1 cellular context compared by ENCODE assay signal in genomic region chr10:100968839-100969174, GRCh38.
TF ChIP-seq lines count a peak whose summit lies in the region.

No MANE protein-coding gene starts in this region.

TF ChIP-seq in H1, 55 proteins besides CTCF, POLR2A, EP300 and RAD21:
- TF ChIP-seq CEBPB (IDR thresholded peaks at IDR 0.05; ENCODE audit: low read depth, low read length) (no peak), EZH2 (IDR thresholded peaks at IDR 0.05; ENCODE audit: low read depth, low read length, severe bottlenecking) (no peak), USF2 (IDR thresholded peaks at IDR 0.05; ENCODE audit: low read length) (no peak), SP1 (IDR thresholded peaks at IDR 0.05; ENCODE audit: low read depth, low read length) (no peak), MAX (IDR thresholded peaks at IDR 0.05) (no peak), CBX8 (IDR thresholded peaks at IDR 0.05; ENCODE audit: borderline replicate concordance, low read depth, low read length) (no peak), TAF7 (optimal IDR thresholded peaks at IDR 0.05; ENCODE audit: borderline replicate concordance, low read depth, low read length) (no peak), GABPA (IDR thresholded peaks at IDR 0.05; ENCODE audit: borderline replicate concordance, insufficient read depth, low read length) (no peak), TBP (IDR thresholded peaks at IDR 0.05; ENCODE audit: low read depth, low read length) (no peak), JUND (IDR thresholded peaks at IDR 0.05; ENCODE audit: low read length) (no peak), ASH2L (IDR thresholded peaks at IDR 0.05; ENCODE audit: low read length) (no peak), HDAC2 (IDR thresholded peaks at IDR 0.05; ENCODE audit: borderline replicate concordance in 1 of 2, low read depth in 2 of 2, low read length in 2 of 2) (no peak)
